ENCODE assay signal across 28 cellular contexts in genomic region chr12:111240374-111240773, GRCh38.
"Had no signal": no experiment of that assay in that cellular context is flagged by ENCODE, and none has a peak within 500 bp of the region (broad histone marks: within the 10 kb centered on the region; RNA-seq: fewer than 3 reads in every experiment).

No MANE protein-coding gene starts in this region.

- H3K27ac ChIP-seq: colonic mucosa, coronary artery, dorsolateral prefrontal cortex, epithelial cell of prostate, esophagus muscularis mucosa, esophagus squamous epithelium, foreskin keratinocyte, gastrocnemius medialis, gastroesophageal sphincter, heart left ventricle, heart right ventricle, hepatocyte had no signal

- H3K27me3 ChIP-seq: colonic mucosa, dorsolateral prefrontal cortex, gastrocnemius medialis, hepatocyte had no signal

- H3K36me3 ChIP-seq: colonic mucosa, esophagus muscularis mucosa, esophagus squamous epithelium, gastrocnemius medialis, gastroesophageal sphincter, heart left ventricle, heart right ventricle had no signal

- ATAC-seq: effector memory CD8-positive, alpha-beta T cell; esophagus mucosa; foreskin keratinocyte; gastrocnemius medialis; gastroesophageal sphincter; heart left ventricle; heart right ventricle had no signal

- H3K9me3 ChIP-seq: colonic mucosa, gastrocnemius medialis had no signal

- DNase-seq: colonic mucosa; cortex of kidney; dermis blood vessel endothelial cell; dorsolateral prefrontal cortex; effector CD4-positive, alpha-beta T cell; effector CD8-positive, alpha-beta T cell; effector memory CD4-positive, alpha-beta T cell; effector memory CD8-positive, alpha-beta T cell; endodermal cell; erythroblast; esophagus squamous epithelium; foreskin fibroblast; foreskin keratinocyte; foreskin melanocyte; gastrocnemius medialis; glutamatergic neuron; head of caudate nucleus; heart left ventricle; heart right ventricle had no signal

- FAIRE-seq: endometrium, endothelial cell of umbilical vein, frontal cortex had no signal

- H3K79me2 ChIP-seq: hepatocyte had no signal

- H3K4me1 ChIP-seq: colonic mucosa, esophagus muscularis mucosa, esophagus squamous epithelium, foreskin keratinocyte, gastrocnemius medialis, gastroesophageal sphincter, heart left ventricle, heart right ventricle had no signal

- H3K4me3 ChIP-seq: colonic mucosa, coronary artery, dorsolateral prefrontal cortex, esophagus muscularis mucosa, esophagus squamous epithelium, gastrocnemius medialis, gastroesophageal sphincter, heart left ventricle, heart right ventricle, hepatocyte had no signal

- H2AFZ ChIP-seq: hepatocyte had no signal

- H3K4me2 ChIP-seq: hepatocyte had no signal
